In genomic region chr19:35545855-35546381, GRCh38 we compare ENCODE assay signal across 8 cellular contexts. TPM values are rescaled to one million over a fixed set of nuclear protein-coding genes. Genes with fewer than 3 reads are reported as not detected.
DNase-seq lines count a peak whose midpoint lies in the region; ATAC-seq and TF ChIP-seq lines count a peak whose summit lies in the region.

No MANE protein-coding gene starts in this region.

- peak overlapping the region; percentile 88 for H2AFZ ChIP-seq in mesenchymal stem cell (ENCODE audit: low read depth, low read length)

- H3K27me3 ChIP-seq in CD8-positive, alpha-beta T cell (ENCODE audit: insufficient read depth, low read length): no peaks in the 10 kb centered on the region
- H3K27me3 ChIP-seq in mesenchymal stem cell (ENCODE audit: control insufficient read depth in 1 of 2, insufficient read depth in 1 of 2, low read length in 2 of 2): no peaks in the 10 kb centered on the region

- H2BK15ac ChIP-seq in mesenchymal stem cell (ENCODE audit: low read depth, poor library complexity, severe bottlenecking): no peak overlapping the region

- peak overlapping the region; percentile 84 to 97 for H3K18ac ChIP-seq in mesenchymal stem cell (ENCODE audit: low read depth in 1 of 2, low read length in 2 of 2)

- peak overlapping the region; percentile 39 for H4K91ac ChIP-seq in mesenchymal stem cell (ENCODE audit: low read length)

- H3K4me1 ChIP-seq in CD8-positive, alpha-beta T cell (ENCODE audit: insufficient read depth, low read length): peaks cover 21% of the 10 kb centered on the region
- H3K4me1 ChIP-seq in mesenchymal stem cell (ENCODE audit: control insufficient read depth, insufficient read depth, low read depth, low read length): peaks cover 14% of the 10 kb centered on the region

- H3K9ac ChIP-seq in mesenchymal stem cell (ENCODE audit: low read length): peak overlapping the region; percentile 94

- H3K4ac ChIP-seq in mesenchymal stem cell (ENCODE audit: low read depth in 1 of 2, low read length in 2 of 2): peak overlapping the region in 1 of 2 experiments; percentile 42

- peak overlapping the region; percentile 88 for H3K4me3 Mint-ChIP-seq in CD8-positive, alpha-beta T cell
- H3K4me3 Mint-ChIP-seq in dendritic cell treated with granulocyte-macrophage colony-stimulating factor and Interleukin-4, amounts not matched to agents 40 ng/mL and 50 ng/mL, for 4 days: peak overlapping the region; percentile 90

- H3K14ac ChIP-seq in mesenchymal stem cell (ENCODE audit: low read length in 2 of 2): peak overlapping the region in 1 of 2 experiments; percentile 94

- H3K9me3 Mint-ChIP-seq in CD8-positive, alpha-beta T cell: no peaks in the 10 kb centered on the region
- no peaks in the 10 kb centered on the region for H3K9me3 Mint-ChIP-seq in dendritic cell treated with granulocyte-macrophage colony-stimulating factor and Interleukin-4, amounts not matched to agents 40 ng/mL and 50 ng/mL, for 4 days

- H3K23ac ChIP-seq in mesenchymal stem cell (ENCODE audit: low read length in 2 of 2): peak overlapping the region in 1 of 2 experiments; percentile 54

- peaks cover 48% of the 10 kb centered on the region for H3K79me1 ChIP-seq in mesenchymal stem cell (replicated peaks; ENCODE audit: low read length, poor library complexity, severe bottlenecking)

- no peak overlapping the region for H2BK12ac ChIP-seq in mesenchymal stem cell (ENCODE audit: low read length in 2 of 2)

- WGBS in mesenchymal stem cell: 9% methylated on average over 25 of the region's 27 CpGs

- H2BK5ac ChIP-seq in mesenchymal stem cell (ENCODE audit: low read depth, low read length, poor library complexity, severe bottlenecking): no peak overlapping the region

- H3K9me3 ChIP-seq in CD8-positive, alpha-beta T cell (ENCODE audit: low read length): no peaks in the 10 kb centered on the region
- H3K9me3 ChIP-seq in KOPT-K1 (ENCODE audit: insufficient read depth, low read length, poor library complexity, severe bottlenecking) (no peaks in the 10 kb centered on the region), mesenchymal stem cell (ENCODE audit: control insufficient read depth, low read length) (no peaks in the 10 kb centered on the region)

- H2BK120ac ChIP-seq in mesenchymal stem cell (ENCODE audit: low read depth, low read length): peak overlapping the region; percentile 57

- CTCF ChIA-PET in CD8-positive, alpha-beta T cell (lab: Charles Lee): no interaction called here

- no peak overlapping the region for H2AK5ac ChIP-seq in mesenchymal stem cell (ENCODE audit: low read length, severe bottlenecking)

- peak overlapping the region; percentile 81 for H3K4me3 ChIP-seq in CD8-positive, alpha-beta T cell (ENCODE audit: low read depth, low read length)
- H3K4me3 ChIP-seq in mesenchymal stem cell (ENCODE audit: insufficient read depth in 1 of 2, low read depth in 1 of 2, low read length in 2 of 2): peak overlapping the region; percentile 86 to 96

- peak in 5 of 7 experiments; percentile 7 to 63 (median 44) for DNase-seq in CD8-positive, alpha-beta T cell
- peak; percentile 56 to 67 for DNase-seq in activated CD4-positive, alpha-beta T cell treated with anti-CD3 and anti-CD28 coated beads for 4 hours
- peak; percentile 41 for DNase-seq in mesenchymal stem cell
- peak; percentile 24 to 60 for DNase-seq in stimulated activated CD8-positive, alpha-beta memory T cell treated with anti-CD3 and anti-CD28 coated beads, Interleukin-7, amount 100 ng/mL, for 4 hours (ENCODE audit: low read depth in 2 of 2)
- no peak for DNase-seq in NCI-H524 (lab: John Stamatoyannopoulos, UW)

- H3K27me3 Mint-ChIP-seq in CD8-positive, alpha-beta T cell (ENCODE audit: low read depth): no peaks in the 10 kb centered on the region
- H3K27me3 Mint-ChIP-seq in dendritic cell treated with granulocyte-macrophage colony-stimulating factor and Interleukin-4, amounts not matched to agents 40 ng/mL and 50 ng/mL, for 4 days: no peaks in the 10 kb centered on the region

- peak overlapping the region; percentile 89 for H3K27ac Mint-ChIP-seq in CD8-positive, alpha-beta T cell
- H3K27ac Mint-ChIP-seq in dendritic cell treated with granulocyte-macrophage colony-stimulating factor and Interleukin-4, amounts not matched to agents 40 ng/mL and 50 ng/mL, for 4 days: peak overlapping the region; percentile 90

- POLR2A ChIA-PET in CD8-positive, alpha-beta T cell (lab: Charles Lee): no interaction called here

- peak overlapping the region; percentile 72 for H3K4me2 ChIP-seq in mesenchymal stem cell (ENCODE audit: low read length, poor library complexity, severe bottlenecking)

- peaks cover 3% of the 10 kb centered on the region for H3K36me3 ChIP-seq in CD8-positive, alpha-beta T cell (ENCODE audit: insufficient read depth, low read length)
- no peaks in the 10 kb centered on the region for H3K36me3 ChIP-seq in KOPT-K1 (ENCODE audit: insufficient read depth, low read length)
- H3K36me3 ChIP-seq in mesenchymal stem cell (ENCODE audit: control insufficient read depth in 1 of 2, insufficient read depth in 2 of 2, low read depth in 1 of 2, low read length in 2 of 2): peaks cover 35 to 46% of the 10 kb centered on the region in 2 experiments

- H3K27ac ChIP-seq in CD8-positive, alpha-beta T cell (ENCODE audit: low read depth, low read length): peak overlapping the region; percentile 79
- H3K27ac ChIP-seq in KOPT-K1 (ENCODE audit: low read depth, low read length, poor library complexity, severe bottlenecking): peak overlapping the region; percentile 71
- H3K27ac ChIP-seq in mesenchymal stem cell (ENCODE audit: low read length, poor library complexity, severe bottlenecking): no peak overlapping the region

- no peak for TF ChIP-seq CTCF in CD8-positive, alpha-beta T cell (IDR thresholded peaks at IDR 0.05)

- H3K36me3 Mint-ChIP-seq in CD8-positive, alpha-beta T cell: peaks cover 17% of the 10 kb centered on the region
- peaks cover 50% of the 10 kb centered on the region for H3K36me3 Mint-ChIP-seq in dendritic cell treated with granulocyte-macrophage colony-stimulating factor and Interleukin-4, amounts not matched to agents 40 ng/mL and 50 ng/mL, for 4 days (ENCODE audit: low read depth)

- peak overlapping the region; percentile 81 for H4K8ac ChIP-seq in mesenchymal stem cell (ENCODE audit: low read length)

- peaks cover 35% of the 10 kb centered on the region for H3K4me1 Mint-ChIP-seq in CD8-positive, alpha-beta T cell (ENCODE audit: low read depth)
- peaks cover 45% of the 10 kb centered on the region for H3K4me1 Mint-ChIP-seq in dendritic cell treated with granulocyte-macrophage colony-stimulating factor and Interleukin-4, amounts not matched to agents 40 ng/mL and 50 ng/mL, for 4 days (ENCODE audit: low read depth)

- intact Hi-C loops in CD8-positive, alpha-beta T cell (cut with DNase I, micrococcal nuclease): loop anchor here (1.0 to 5.0 kb wide), 6 partner anchors 36 to 171 kb away; partner anchors contain the start of genes HAUS5 (in 2 of the 2), COX6B1 (in 1 of the 2) and RBM42 (in 1 of the 2)
- intact Hi-C loops in dendritic cell treated with granulocyte-macrophage colony-stimulating factor and Interleukin-4, amounts not matched to agents 40 ng/mL and 50 ng/mL, for 4 days (cut with micrococcal nuclease): no loop called here

- peak; percentile 74 for ATAC-seq in CD8-positive, alpha-beta T cell
- peak; percentile 52 for ATAC-seq in GM21447 (IDR thresholded peaks at IDR 0.05; ENCODE audit: unreplicated experiment)

RNA-seq across cellular contexts. Expression of gene TMEM147, which starts 0.5 kb away (rescaled TPM):
- 10 to 100 TPM; 22.3 to 27.2 TPM for total RNA-seq in CD8-positive, alpha-beta T cell
- 108 TPM for polyA plus RNA-seq in mesenchymal stem cell (2013, experiment 1 of 2)
- 109 TPM for polyA plus RNA-seq in mesenchymal stem cell (2013, experiment 2 of 2)

RNA-seq across cellular contexts. Expression of gene GAPDHS, which starts 12.7 kb away (rescaled TPM):
- total RNA-seq in CD8-positive, alpha-beta T cell: not detected
- polyA plus RNA-seq in mesenchymal stem cell (2013, experiment 1 of 2): not detected
- polyA plus RNA-seq in mesenchymal stem cell (2013, experiment 2 of 2): not detected

RNA-seq across cellular contexts. Expression of gene ATP4A, which starts 17.5 kb away (rescaled TPM):
- total RNA-seq in CD8-positive, alpha-beta T cell: not detected
- polyA plus RNA-seq in mesenchymal stem cell (2013, experiment 1 of 2): not detected
- not detected for polyA plus RNA-seq in mesenchymal stem cell (2013, experiment 2 of 2)

RNA-seq across cellular contexts. Expression of gene SBSN, which starts 17.8 kb away (rescaled TPM):
- not detected for total RNA-seq in CD8-positive, alpha-beta T cell
- polyA plus RNA-seq in mesenchymal stem cell (2013, experiment 1 of 2): 0.25 TPM
- polyA plus RNA-seq in mesenchymal stem cell (2013, experiment 2 of 2): 0.23 TPM

RNA-seq across cellular contexts. Expression of gene DMKN, which starts 32.5 kb away (rescaled TPM):
- 1 to 10 TPM; 1.5 to 1.9 TPM for total RNA-seq in CD8-positive, alpha-beta T cell
- 11.3 TPM for polyA plus RNA-seq in mesenchymal stem cell (2013, experiment 1 of 2)
- polyA plus RNA-seq in mesenchymal stem cell (2013, experiment 2 of 2): 11.6 TPM

Comparison
In these comparisons a context has a peak if more than half of its experiments do, and no peak if none do; other contexts are left out.
1. DNase-seq: peak in CD8-positive, alpha-beta T cell (5 of 7), activated CD4-positive, alpha-beta T cell treated with anti-CD3 and anti-CD28 coated beads for 4 hours (2 of 2), mesenchymal stem cell (single experiment) and stimulated activated CD8-positive, alpha-beta memory T cell treated with anti-CD3 and anti-CD28 coated beads, Interleukin-7, amount 100 ng/mL, for 4 hours (2 of 2); none in NCI-H524 (0 of 2).